9 cellular contexts compared by ENCODE assay signal in genomic region chr18:35045121-35045520, GRCh38. TPM values are rescaled to one million over a fixed set of nuclear protein-coding genes. Genes with fewer than 3 reads are reported as not detected.
DNase-seq lines count a peak whose midpoint lies in the region; ATAC-seq lines count a peak whose summit lies in the region.
"Had no signal": no experiment of that assay in that cellular context is flagged by ENCODE, and none has a peak within 500 bp of the region (broad histone marks: within the 10 kb centered on the region; RNA-seq: fewer than 3 reads in every experiment).

No MANE protein-coding gene starts in this region.

- ATAC-seq in activated T-cell treated with anti-CD3 and anti-CD28 coated beads, Interleukin-2, amount 50 U/mL, for 4 hours, result no peak
- no peak for ATAC-seq in stimulated activated effector memory CD8-positive, alpha-beta T cell treated with anti-CD3 and anti-CD28 coated beads, Interleukin-12 subunit alpha, Interleukin-12 subunit beta, amount 100 ng/mL, for 72 hours
- ATAC-seq in HG02981 (IDR thresholded peaks at IDR 0.05; ENCODE audit: unreplicated experiment) (no peak), HG03175 (IDR thresholded peaks at IDR 0.05; ENCODE audit: unreplicated experiment) (no peak)

- DNase-seq in activated T-cell treated with anti-CD3 and anti-CD28 coated beads, Interleukin-2, amount 50 U/mL, for 4 hours, result no peak
- DNase-seq in activated T-cell treated with anti-CD3 and anti-CD28 coated beads for 4 hours (no peak), NCI-H1436 (lab: John Stamatoyannopoulos, UW) (peak; percentile 18), dermis blood vessel endothelial cell (peak; percentile 31)
- DNase-seq in stimulated activated effector memory CD8-positive, alpha-beta T cell treated with anti-CD3 and anti-CD28 coated beads, Interleukin-12 subunit alpha, Interleukin-12 subunit beta, amount 100 ng/mL, for 72 hours (ENCODE audit: low spot score in 2 of 2), result no peak
- no peak for DNase-seq in stimulated activated naive CD4-positive, alpha-beta T cell treated with Interleukin-2 at 50 U/mL for 16 hours (lab: John Stamatoyannopoulos, UW)
- DNase-seq: Calu3 had no signal

- peaks cover 3% of the 10 kb centered on the region for H3K9me3 Mint-ChIP-seq in activated T-cell treated with anti-CD3 and anti-CD28 coated beads, Interleukin-2, amount 50 U/mL, for 4 hours
- no peaks in the 10 kb centered on the region for H3K9me3 Mint-ChIP-seq in stimulated activated effector memory CD8-positive, alpha-beta T cell treated with anti-CD3 and anti-CD28 coated beads, Interleukin-12 subunit alpha, Interleukin-12 subunit beta, amount 100 ng/mL, for 72 hours

- peak overlapping the region; percentile 16 for H3K4me3 Mint-ChIP-seq in activated T-cell treated with anti-CD3 and anti-CD28 coated beads, Interleukin-2, amount 50 U/mL, for 4 hours
- H3K4me3 Mint-ChIP-seq in stimulated activated effector memory CD8-positive, alpha-beta T cell treated with anti-CD3 and anti-CD28 coated beads, Interleukin-12 subunit alpha, Interleukin-12 subunit beta, amount 100 ng/mL, for 72 hours, result peak overlapping the region; percentile 97

- H3K4me1 Mint-ChIP-seq in activated T-cell treated with anti-CD3 and anti-CD28 coated beads, Interleukin-2, amount 50 U/mL, for 4 hours (ENCODE audit: low read depth), result peaks cover 80% of the 10 kb centered on the region
- peaks cover 80% of the 10 kb centered on the region for H3K4me1 Mint-ChIP-seq in stimulated activated effector memory CD8-positive, alpha-beta T cell treated with anti-CD3 and anti-CD28 coated beads, Interleukin-12 subunit alpha, Interleukin-12 subunit beta, amount 100 ng/mL, for 72 hours

- peaks cover 9% of the 10 kb centered on the region for H3K36me3 Mint-ChIP-seq in activated T-cell treated with anti-CD3 and anti-CD28 coated beads, Interleukin-2, amount 50 U/mL, for 4 hours (ENCODE audit: insufficient read depth)
- peaks cover 20% of the 10 kb centered on the region for H3K36me3 Mint-ChIP-seq in stimulated activated effector memory CD8-positive, alpha-beta T cell treated with anti-CD3 and anti-CD28 coated beads, Interleukin-12 subunit alpha, Interleukin-12 subunit beta, amount 100 ng/mL, for 72 hours

- H3K27me3 Mint-ChIP-seq in activated T-cell treated with anti-CD3 and anti-CD28 coated beads, Interleukin-2, amount 50 U/mL, for 4 hours (ENCODE audit: low read depth), result no peaks in the 10 kb centered on the region

- peak overlapping the region; percentile 97 for H3K27ac Mint-ChIP-seq in stimulated activated effector memory CD8-positive, alpha-beta T cell treated with anti-CD3 and anti-CD28 coated beads, Interleukin-12 subunit alpha, Interleukin-12 subunit beta, amount 100 ng/mL, for 72 hours

RNA-seq across cellular contexts. Expression of gene MAPRE2, which starts 3.9 kb away (rescaled TPM):
- 10 to 100 TPM; 38.3 to 41.7 (median 38.4) TPM for total RNA-seq in activated T-cell treated with anti-CD3 and anti-CD28 coated beads, Interleukin-2, amount 50 U/mL, for 4 hours
- total RNA-seq in dermis blood vessel endothelial cell, result 29.8 and 35.8 TPM in 2 replicates

Comparison
In these comparisons a context has a peak if more than half of its experiments do, and no peak if none do; other contexts are left out.
1. DNase-seq: peak in NCI-H1436 (single experiment) and dermis blood vessel endothelial cell (single experiment); none in activated T-cell treated with anti-CD3 and anti-CD28 coated beads, Interleukin-2, amount 50 U/mL, for 4 hours (single experiment), activated T-cell treated with anti-CD3 and anti-CD28 coated beads for 4 hours (single experiment), stimulated activated effector memory CD8-positive, alpha-beta T cell treated with anti-CD3 and anti-CD28 coated beads, Interleukin-12 subunit alpha, Interleukin-12 subunit beta, amount 100 ng/mL, for 72 hours (0 of 2) and stimulated activated naive CD4-positive, alpha-beta T cell treated with Interleukin-2 at 50 U/mL for 16 hours (single experiment).